Comparison of ENCODE assay signal across 16 cellular contexts in the genomic region with DNA sequence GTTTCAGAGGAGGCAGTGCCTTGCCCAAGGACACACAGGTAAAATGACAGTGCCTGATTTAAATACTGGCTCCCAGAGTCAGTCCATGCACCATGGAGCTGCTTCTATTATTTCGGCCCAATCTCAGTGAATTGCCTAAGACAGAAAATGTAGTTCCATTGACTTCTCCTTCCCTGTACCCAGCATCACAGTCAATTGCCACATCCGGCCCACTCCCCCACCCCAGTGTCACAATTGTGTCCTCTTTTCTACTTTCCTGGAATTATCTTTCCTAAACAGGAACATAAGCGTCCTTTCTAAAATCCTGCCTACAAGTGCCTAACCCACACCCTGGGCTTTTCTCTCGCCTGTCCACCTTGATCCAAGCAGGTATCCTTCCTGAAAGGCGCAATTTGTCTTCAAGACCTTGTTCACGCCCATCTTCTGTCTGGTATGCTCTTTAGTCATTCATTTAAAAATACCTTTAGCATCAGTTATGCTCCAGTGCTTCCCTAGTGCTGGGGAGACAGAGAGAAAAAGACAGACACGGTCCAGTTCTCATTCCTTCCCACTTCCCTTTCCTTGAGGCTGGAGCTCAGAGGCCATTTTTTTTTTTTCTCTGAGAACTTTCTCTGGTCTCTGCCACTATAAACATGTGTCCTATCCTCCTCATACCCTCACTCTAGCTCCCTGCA.
A peak's percentile ranks its signal among the peaks of the same experiment; 100 is the strongest.
DNase-seq lines count a peak whose midpoint lies in the region; ATAC-seq and TF ChIP-seq lines count a peak whose summit lies in the region.
"Had no signal": no experiment of that assay in that cellular context is flagged by ENCODE, and none has a peak within 500 bp of the region (broad histone marks: within the 10 kb centered on the region; RNA-seq: fewer than 3 reads in every experiment).

No MANE protein-coding gene starts in this region.

- no peak overlapping the region for H4K91ac ChIP-seq in H9 (ENCODE audit: insufficient read length, low read depth, low read length)

- H3K4me1 ChIP-seq in H9 (ENCODE audit: insufficient read depth, low read length): no peaks in the 10 kb centered on the region
- H3K4me1 ChIP-seq in OCI-LY3 (ENCODE audit: low read length): peaks cover 10% of the 10 kb centered on the region

- no peaks in the 10 kb centered on the region for H3K9me3 ChIP-seq in H9 (ENCODE audit: control insufficient read depth, low read depth, low read length)
- no peaks in the 10 kb centered on the region for H3K9me3 ChIP-seq in OCI-LY3 (ENCODE audit: insufficient read depth, low read length)
- H3K9me3 ChIP-seq: SK-N-SH had no signal

- no peak overlapping the region for H3K27ac ChIP-seq in H9 (ENCODE audit: insufficient read length, low read depth, low read length)
- H3K27ac ChIP-seq in OCI-LY3 (ENCODE audit: low read length): no peak overlapping the region

- H3K18ac ChIP-seq in H9 (ENCODE audit: insufficient read length, low read depth, low read length): no peak overlapping the region

- H3K27me3 ChIP-seq in H9 (ENCODE audit: insufficient read depth, low read length) (no peaks in the 10 kb centered on the region), OCI-LY3 (ENCODE audit: low read depth, low read length) (no peaks in the 10 kb centered on the region)

- H3K79me2 ChIP-seq in H9 (ENCODE audit: insufficient read depth, low read length) (no peaks in the 10 kb centered on the region), OCI-LY3 (ENCODE audit: low read length) (no peaks in the 10 kb centered on the region)

- WGBS in H9 (ENCODE audit: extremely low coverage, insufficient read length, low lambda C conversion rate): no CpG with 5 or more reads among the region's 7 CpGs

- H2BK5ac ChIP-seq in H9 (ENCODE audit: insufficient read length, low read length): no peak overlapping the region

- no peak overlapping the region for H3K4ac ChIP-seq in H9 (ENCODE audit: low read depth, low read length)

- H3K23ac ChIP-seq in H9 (ENCODE audit: insufficient read length, low read depth, low read length): no peak overlapping the region

- no peak overlapping the region for H4K5ac ChIP-seq in H9 (ENCODE audit: insufficient read length, low read depth, low read length)

- H2BK20ac ChIP-seq in H9 (ENCODE audit: low read depth, low read length, poor library complexity, severe bottlenecking): no peak overlapping the region

- H3K4me2 ChIP-seq in H9 (ENCODE audit: insufficient read depth, insufficient read length, low read length) (no peak overlapping the region), OCI-LY3 (ENCODE audit: low read length) (peak overlapping the region; percentile 13; the same call in 1 of the 2 replicates)
- H3K4me2 ChIP-seq: SK-N-SH had no signal

- H2BK120ac ChIP-seq in H9 (ENCODE audit: low read depth, low read length, poor library complexity, severe bottlenecking): no peak overlapping the region

- H3K4me3 ChIP-seq in OCI-LY3 (ENCODE audit: low read length): no peak overlapping the region
- H3K4me3 ChIP-seq: GM12878 had no signal

- no peaks in the 10 kb centered on the region for H3K23me2 ChIP-seq in H9 (ENCODE audit: insufficient read length, low read depth, low read length, poor library complexity, severe bottlenecking)

- H3K36me3 ChIP-seq in OCI-LY3 (replicated peaks; ENCODE audit: low read depth, low read length): no peaks in the 10 kb centered on the region

- H2AFZ ChIP-seq in H9 (ENCODE audit: low read length) (no peak overlapping the region), OCI-LY3 (ENCODE audit: low read depth, low read length) (no peak overlapping the region)

- no peak overlapping the region for H2AK5ac ChIP-seq in H9 (ENCODE audit: insufficient read length, low read length)

- H4K8ac ChIP-seq in H9 (replicated peaks; ENCODE audit: insufficient read length, low read depth, low read length): no peak overlapping the region

- H3K27ac Mint-ChIP-seq in H9: peak overlapping the region; percentile 3 to 71 (median 10); a peak in 4 of 7 replicates

- H3K14ac ChIP-seq in H9 (ENCODE audit: insufficient read depth, low read length): no peak overlapping the region

- no peaks in the 10 kb centered on the region for H3K27me3 Mint-ChIP-seq in H9 (ENCODE audit: low read depth)

- H3K79me1 ChIP-seq in H9 (ENCODE audit: insufficient read depth, low read depth, low read length, poor library complexity, severe bottlenecking): no peaks in the 10 kb centered on the region

- H3K9ac ChIP-seq in H9 (ENCODE audit: extremely low read depth, insufficient read length, low read length): no peak overlapping the region
- no peak overlapping the region for H3K9ac ChIP-seq in OCI-LY3 (ENCODE audit: low read length)
- H3K9ac ChIP-seq: SK-N-SH had no signal

- TF ChIP-seq CTCF in H9 (conservative IDR thresholded peaks at IDR 0.05) (no peak), OCI-LY3 (IDR thresholded peaks at IDR 0.05; ENCODE audit: low read depth, low read length) (no peak)

- H3K36me3 Mint-ChIP-seq in H9 (ENCODE audit: insufficient read depth in 1 of 3, low read depth in 3 of 3): no peaks in the 10 kb centered on the region

- no peak overlapping the region for H2BK15ac ChIP-seq in H9 (ENCODE audit: low read depth, low read length)

- H3K4me3 Mint-ChIP-seq in H9: no peak overlapping the region

- no peak overlapping the region for H2BK12ac ChIP-seq in H9 (ENCODE audit: insufficient read length, low read depth, low read length)

- peaks cover 7 to 24% of the 10 kb centered on the region in 2 experiments for H3K4me1 Mint-ChIP-seq in H9

- ATAC-seq in GM21619 (IDR thresholded peaks at IDR 0.05; ENCODE audit: unreplicated experiment): no peak
- no peak for ATAC-seq in GM19328 (IDR thresholded peaks at IDR 0.05; ENCODE audit: unreplicated experiment)
- ATAC-seq: GM12878, Panc1 had no signal

- H4K20me1 ChIP-seq in H9 (ENCODE audit: control insufficient read depth, insufficient read depth, insufficient read length) (no peaks in the 10 kb centered on the region), OCI-LY3 (ENCODE audit: insufficient read depth, low read length) (no peaks in the 10 kb centered on the region)

- DNase-seq in H9: no peak
- DNase-seq in islet precursor cell: peak; percentile 54
- DNase-seq in MV-4-11 (lab: John Stamatoyannopoulos, UW): no peak
- DNase-seq in GM19238 (ENCODE audit: insufficient read length, low spot score): no peak
- DNase-seq: C1 segment of cervical spinal cord, DMS53, GOT3, NCI-H2107, Right ventricle myocardium superior, SK-N-SH, T-helper 1 cell had no signal

- no peak overlapping the region for H3K56ac ChIP-seq in H9 (ENCODE audit: insufficient read length, low read depth, low read length)

- H3K9me3 Mint-ChIP-seq in H9: no peaks in the 10 kb centered on the region

- no peak overlapping the region for H3T11ph ChIP-seq in H9 (ENCODE audit: low read length)
